Comparison of ENCODE assay signal across 27 cellular contexts in genomic region chr9:120514599-120514854, GRCh38.
"Had no signal": no experiment of that assay in that cellular context is flagged by ENCODE, and none has a peak within 500 bp of the region (broad histone marks: within the 10 kb centered on the region; RNA-seq: fewer than 3 reads in every experiment).

No MANE protein-coding gene starts in this region.

- H3K36me3 ChIP-seq: ovary had no signal

- H3K9me3 ChIP-seq: mucosa of descending colon, ovary, thoracic aorta, upper lobe of right lung had no signal

- H3K9me3 Mint-ChIP-seq: immature natural killer cell; memory B cell; natural killer cell treated with Interleukin-12 subunit alpha and Interleukin-12 subunit beta and Interleukin-15 and Interleukin-18, amount 100 ng/mL, for 72 hours; stimulated activated naive B cell treated with anti-CD40 and anti-IgM and Interleukin-4, amounts not matched to agents 10 μg/mL and 1 μg/mL and 100 μg/mL, for 72 hours had no signal

- ATAC-seq: left colon; left lung; mucosa of descending colon; naive thymus-derived CD4-positive, alpha-beta T cell; natural killer cell treated with Interleukin-12 subunit alpha and Interleukin-12 subunit beta and Interleukin-15 and Interleukin-18, amount 100 ng/mL, for 72 hours; sciatic nerve; stimulated activated naive B cell treated with anti-CD40 and anti-IgM and Interleukin-4, amounts not matched to agents 10 μg/mL and 1 μg/mL and 100 μg/mL, for 72 hours; stimulated activated naive CD8-positive, alpha-beta T cell treated with anti-CD3 and anti-CD28 coated beads, Interleukin-15, Interleukin-2, amounts not matched to agents 100 U/mL and 50 U/mL, for 24 hours; upper lobe of right lung had no signal

- H3K27me3 Mint-ChIP-seq: memory B cell; naive thymus-derived CD4-positive, alpha-beta T cell; natural killer cell treated with Interleukin-12 subunit alpha and Interleukin-12 subunit beta and Interleukin-15 and Interleukin-18, amount 100 ng/mL, for 72 hours; progenitor cell of endocrine pancreas; stimulated activated naive B cell treated with anti-CD40 and anti-IgM and Interleukin-4, amounts not matched to agents 10 μg/mL and 1 μg/mL and 100 μg/mL, for 72 hours had no signal

- DNase-seq: immature natural killer cell; kidney; left colon; left lung; midbrain; mucosa of descending colon; naive thymus-derived CD4-positive, alpha-beta T cell; ovary; retina; right cardiac atrium; stimulated activated CD4-positive, alpha-beta T cell treated with anti-CD3 and anti-CD28 coated beads, Interleukin-12 subunit alpha, Interleukin-12 subunit beta, amount 100 ng/mL, for 4 hours; stimulated activated CD4-positive, alpha-beta T cell treated with anti-CD3 and anti-CD28 coated beads, Interleukin-15, amount 100 ng/mL, for 24 hours; stimulated activated CD4-positive, alpha-beta T cell treated with anti-CD3 and anti-CD28 coated beads, Interleukin-2, amount 100 ng/mL, for 24 hours; stimulated activated CD4-positive, alpha-beta T cell treated with anti-CD3 and anti-CD28 coated beads, Interleukin-4, amount 100 ng/mL, for 1 hour; stimulated activated naive B cell treated with anti-CD40 and anti-IgM and Interleukin-4, amounts not matched to agents 10 μg/mL and 1 μg/mL and 100 μg/mL, for 72 hours; stimulated activated naive CD8-positive, alpha-beta T cell treated with anti-CD3 and anti-CD28 coated beads, Interleukin-15, Interleukin-2, amounts not matched to agents 100 U/mL and 50 U/mL, for 24 hours; stomach; tibial artery; upper lobe of right lung had no signal

- H3K27me3 ChIP-seq: left lung, ovary, stomach, suprapubic skin, tibial artery, upper lobe of right lung had no signal

- H3K4me1 Mint-ChIP-seq: memory B cell; stimulated activated naive B cell treated with anti-CD40 and anti-IgM and Interleukin-4, amounts not matched to agents 10 μg/mL and 1 μg/mL and 100 μg/mL, for 72 hours had no signal

- H3K4me3 ChIP-seq: left lung, lung, mucosa of descending colon, ovary, skin epidermis, stomach, suprapubic skin, thoracic aorta, tibial artery, upper lobe of right lung had no signal

- H3K4me1 ChIP-seq: left lung, tibial artery, upper lobe of right lung had no signal

- H3K27ac ChIP-seq: left lung, ovary, skin epidermis, stomach, suprapubic skin, thoracic aorta, tibial artery, upper lobe of right lung had no signal

- H3K27ac Mint-ChIP-seq: immature natural killer cell; memory B cell; naive thymus-derived CD4-positive, alpha-beta T cell; natural killer cell treated with Interleukin-12 subunit alpha and Interleukin-12 subunit beta and Interleukin-15 and Interleukin-18, amount 100 ng/mL, for 72 hours; progenitor cell of endocrine pancreas; stimulated activated naive B cell treated with anti-CD40 and anti-IgM and Interleukin-4, amounts not matched to agents 10 μg/mL and 1 μg/mL and 100 μg/mL, for 72 hours had no signal

- H3K4me3 Mint-ChIP-seq: immature natural killer cell; memory B cell; naive thymus-derived CD4-positive, alpha-beta T cell; natural killer cell treated with Interleukin-12 subunit alpha and Interleukin-12 subunit beta and Interleukin-15 and Interleukin-18, amount 100 ng/mL, for 72 hours; stimulated activated naive B cell treated with anti-CD40 and anti-IgM and Interleukin-4, amounts not matched to agents 10 μg/mL and 1 μg/mL and 100 μg/mL, for 72 hours had no signal
